Comparison of ENCODE assay signal across 1 cellular context in the genomic region with DNA sequence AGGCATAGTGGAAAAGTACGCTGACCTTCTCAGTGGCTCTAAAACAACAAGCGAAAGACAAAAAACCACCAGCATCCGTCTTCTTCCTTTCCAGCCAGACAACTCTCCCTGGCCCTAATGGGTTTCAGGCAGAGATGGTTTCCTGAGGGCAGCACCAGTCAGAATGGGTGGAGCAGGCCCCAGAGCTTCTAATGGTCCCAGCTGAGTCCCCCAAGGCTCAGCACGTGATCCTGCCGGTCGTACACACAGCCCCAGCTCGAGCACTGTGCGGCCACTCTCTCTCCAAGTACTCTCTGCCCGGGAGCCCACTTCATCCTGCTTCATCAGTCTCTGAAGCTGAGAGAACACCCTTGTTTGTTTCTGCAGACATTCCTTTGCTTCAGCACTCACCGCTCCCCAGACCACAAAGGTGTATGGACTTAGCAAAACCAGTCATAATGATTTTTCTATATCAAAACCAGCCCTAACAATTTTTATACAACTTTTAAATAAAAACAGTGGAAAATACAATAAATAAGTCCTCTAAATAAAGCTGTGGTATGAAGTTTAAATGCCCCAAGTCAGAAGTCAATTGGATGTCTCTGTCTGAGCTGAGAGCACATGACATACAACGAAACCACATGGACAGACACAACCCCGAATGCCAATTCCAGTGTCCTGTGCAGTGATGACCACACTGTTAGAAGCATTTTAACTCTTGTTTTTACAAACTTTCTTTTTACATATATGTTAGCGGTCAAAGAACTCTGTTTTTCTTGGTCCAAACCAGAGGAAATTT.
TF ChIP-seq lines count a peak whose summit lies in the region.

No MANE protein-coding gene starts in this region.

TF ChIP-seq in HepG2, 621 proteins besides CTCF, POLR2A, EP300 and RAD21:
- TF ChIP-seq, protein P1, sequence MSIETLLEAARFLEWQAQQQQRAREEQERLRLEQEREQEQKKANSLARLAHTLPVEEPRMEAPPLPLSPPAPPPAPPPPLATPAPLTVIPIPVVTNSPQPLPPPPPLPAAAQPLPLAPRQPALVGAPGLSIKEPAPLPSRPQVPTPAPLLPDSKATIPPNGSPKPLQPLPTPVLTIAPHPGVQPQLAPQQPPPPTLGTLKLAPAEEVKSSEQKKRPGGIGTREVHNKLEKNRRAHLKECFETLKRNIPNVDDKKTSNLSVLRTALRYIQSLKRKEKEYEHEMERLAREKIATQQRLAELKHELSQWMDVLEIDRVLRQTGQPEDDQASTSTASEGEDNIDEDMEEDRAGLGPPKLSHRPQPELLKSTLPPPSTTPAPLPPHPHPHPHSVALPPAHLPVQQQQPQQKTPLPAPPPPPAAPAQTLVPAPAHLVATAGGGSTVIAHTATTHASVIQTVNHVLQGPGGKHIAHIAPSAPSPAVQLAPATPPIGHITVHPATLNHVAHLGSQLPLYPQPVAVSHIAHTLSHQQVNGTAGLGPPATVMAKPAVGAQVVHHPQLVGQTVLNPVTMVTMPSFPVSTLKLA (IDR thresholded peaks at IDR 0.05), result peak; percentile 89
- no peak for TF ChIP-seq ZFP90 (CRISPR knock-in tag; IDR thresholded peaks at IDR 0.05; ENCODE audit: borderline replicate concordance)
